ENCODE assay signal across 18 cellular contexts in genomic region chr17:38541281-38541680, GRCh38.
A peak's percentile ranks its signal among the peaks of the same experiment; 100 is the strongest.
DNase-seq lines count a peak whose midpoint lies in the region; ATAC-seq and TF ChIP-seq lines count a peak whose summit lies in the region.
"Had no signal": no experiment of that assay in that cellular context is flagged by ENCODE, and none has a peak within 500 bp of the region (broad histone marks: within the 10 kb centered on the region; RNA-seq: fewer than 3 reads in every experiment).

No MANE protein-coding gene starts in this region.

- no peak overlapping the region for H3K27ac Mint-ChIP-seq in activated naive CD4-positive, alpha-beta T cell treated with anti-CD3 and anti-CD28 coated beads, Interleukin-2, amount 10 ng/mL, durations not matched to agents 7 days and 5 days
- H3K27ac Mint-ChIP-seq in neural crest cell (ENCODE audit: unreplicated experiment), result peak overlapping the region; percentile 27
- H3K27ac Mint-ChIP-seq: CD4-positive, alpha-beta T cell had no signal

- no peak overlapping the region for H3K4me3 Mint-ChIP-seq in activated naive CD4-positive, alpha-beta T cell treated with anti-CD3 and anti-CD28 coated beads, Interleukin-2, amount 10 ng/mL, durations not matched to agents 7 days and 5 days
- H3K4me3 Mint-ChIP-seq in neural crest cell, result no peak overlapping the region
- H3K4me3 Mint-ChIP-seq: CD4-positive, alpha-beta T cell had no signal

- H3K27ac ChIP-seq in foreskin keratinocyte, result no peak overlapping the region
- H3K27ac ChIP-seq: BLaER1 treated with 17β-estradiol and CSF1 and Interleukin-3, amounts not matched to agents 10 nM and 100 nM had no signal

- peaks cover 33% of the 10 kb centered on the region for H3K27me3 Mint-ChIP-seq in activated naive CD4-positive, alpha-beta T cell treated with anti-CD3 and anti-CD28 coated beads, Interleukin-2, amount 10 ng/mL, durations not matched to agents 7 days and 5 days
- H3K27me3 Mint-ChIP-seq in neural crest cell (ENCODE audit: low read depth), result no peaks in the 10 kb centered on the region

- peak; percentile 15 for DNase-seq in NCI-H2107 treated with DMSO at 0.1 percent for 48 hours (lab: John Stamatoyannopoulos, UW; ENCODE audit: unreplicated experiment)
- DNase-seq in NCI-H2107 (lab: John Stamatoyannopoulos, UW), result no peak
- peak; percentile 5 for DNase-seq in activated naive CD4-positive, alpha-beta T cell treated with anti-CD3 and anti-CD28 coated beads, Interleukin-2, amount 10 ng/mL, durations not matched to agents 7 days and 5 days
- DNase-seq in activated naive CD4-positive, alpha-beta T cell treated with Interleukin-2 at 50 U/mL for 16 hours, result no peak
- peak; percentile 43 for DNase-seq in NCI-H69 (lab: John Stamatoyannopoulos, UW)
- DNase-seq in neural crest cell (ENCODE audit: low read depth, low spot score), result no peak
- DNase-seq in foreskin keratinocyte, result no peak
- DNase-seq in foreskin melanocyte, result no peak
- DNase-seq: CD4-positive, alpha-beta T cell; Karpas-422; NCI-H187; NCI-H2081 treated with DMSO at 0.1 percent for 48 hours; NCI-H524 treated with DMSO at 0.1 percent for 48 hours; NCI-H82; RPMI8226; SHP77 treated with DMSO at 0.1 percent for 48 hours had no signal

- no peak for ATAC-seq in foreskin keratinocyte
- ATAC-seq: HepG2 had no signal

- H3K36me3 Mint-ChIP-seq in activated naive CD4-positive, alpha-beta T cell treated with anti-CD3 and anti-CD28 coated beads, Interleukin-2, amount 10 ng/mL, durations not matched to agents 7 days and 5 days, result no peaks in the 10 kb centered on the region
- H3K36me3 Mint-ChIP-seq in neural crest cell (ENCODE audit: low read depth), result no peaks in the 10 kb centered on the region

- no peaks in the 10 kb centered on the region for H3K4me1 ChIP-seq in foreskin keratinocyte

- H3K9me3 Mint-ChIP-seq in activated naive CD4-positive, alpha-beta T cell treated with anti-CD3 and anti-CD28 coated beads, Interleukin-2, amount 10 ng/mL, durations not matched to agents 7 days and 5 days, result no peaks in the 10 kb centered on the region
- no peaks in the 10 kb centered on the region for H3K9me3 Mint-ChIP-seq in neural crest cell
- H3K9me3 Mint-ChIP-seq: CD4-positive, alpha-beta T cell had no signal

- TF ChIP-seq CTCF in neural crest cell (conservative IDR thresholded peaks at IDR 0.05) (no peak), foreskin keratinocyte (conservative IDR thresholded peaks at IDR 0.05) (no peak)

- peaks cover 2% of the 10 kb centered on the region for H3K27me3 ChIP-seq in foreskin keratinocyte
- H3K27me3 ChIP-seq: BLaER1 treated with 17β-estradiol and CSF1 and Interleukin-3, amounts not matched to agents 10 nM and 100 nM had no signal

- CTCF ChIA-PET in activated naive CD4-positive, alpha-beta T cell treated with anti-CD3 and anti-CD28 coated beads, Interleukin-2, amount 10 ng/mL, durations not matched to agents 7 days and 5 days (lab: Charles Lee), result no interaction called here

- H3K4me1 Mint-ChIP-seq in activated naive CD4-positive, alpha-beta T cell treated with anti-CD3 and anti-CD28 coated beads, Interleukin-2, amount 10 ng/mL, durations not matched to agents 7 days and 5 days, result no peaks in the 10 kb centered on the region
- peaks cover 4% of the 10 kb centered on the region for H3K4me1 Mint-ChIP-seq in neural crest cell

Comparison
In these comparisons a context has a peak if more than half of its experiments do, and no peak if none do; other contexts are left out.
1. DNase-seq: peak in NCI-H2107 treated with DMSO at 0.1 percent for 48 hours (single experiment), activated naive CD4-positive, alpha-beta T cell treated with anti-CD3 and anti-CD28 coated beads, Interleukin-2, amount 10 ng/mL, durations not matched to agents 7 days and 5 days (single experiment) and NCI-H69 (single experiment); none in NCI-H2107 (single experiment), activated naive CD4-positive, alpha-beta T cell treated with Interleukin-2 at 50 U/mL for 16 hours (single experiment), neural crest cell (single experiment), foreskin keratinocyte (0 of 2) and foreskin melanocyte (single experiment).